Comparison of ENCODE assay signal across 9 cellular contexts in the genomic region with DNA sequence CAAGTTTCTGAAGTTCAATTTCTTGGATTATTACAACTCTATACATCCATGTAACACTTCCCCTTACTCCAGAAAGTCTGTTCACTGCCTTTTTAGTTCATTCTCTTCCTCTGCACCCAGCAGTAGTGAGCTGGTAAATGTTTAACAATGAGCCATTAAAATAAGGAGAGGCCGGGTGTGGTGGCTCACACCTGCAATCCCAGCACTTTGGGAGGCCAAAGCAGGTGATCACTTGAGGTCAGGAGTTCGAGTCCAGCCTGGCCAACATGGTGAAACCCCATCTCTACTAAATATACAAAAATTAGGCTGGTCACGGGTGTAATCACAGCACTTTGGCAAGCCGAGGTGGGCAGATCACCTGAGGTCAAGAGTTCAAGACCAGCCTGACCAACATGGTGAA. TPM values are rescaled to one million over a fixed set of nuclear protein-coding genes. Genes with fewer than 3 reads are reported as not detected.
DNase-seq lines count a peak whose midpoint lies in the region; ATAC-seq and TF ChIP-seq lines count a peak whose summit lies in the region.
"Not testable (repeated sequence)": the region's sequence is repeated elsewhere in the genome, so short reads cannot be mapped to it uniquely, and the experiment has no call there.
"Had no signal": no experiment of that assay in that cellular context is flagged by ENCODE, and none has a peak within 500 bp of the region (broad histone marks: within the 10 kb centered on the region; RNA-seq: fewer than 3 reads in every experiment).

No MANE protein-coding gene starts in this region.

- H3K4me1 Mint-ChIP-seq in activated T-helper 17 cell treated with anti-CD3 and anti-CD28 coated beads, Interleukin-2, amount 50 U/mL, for 72 hours: peaks cover 13% of the 10 kb centered on the region
- H3K4me1 Mint-ChIP-seq in nephron (peaks cover 18% of the 10 kb centered on the region), neural progenitor cell (peaks cover 18% of the 10 kb centered on the region)

- not testable (repeated sequence) for H3K9me3 ChIP-seq in HEK293 (ENCODE audit: control insufficient read depth, insufficient read depth, low read depth, low read length); mucosa of descending colon; neural progenitor cell (ENCODE audit: low read depth); transverse colon

- H2AFZ ChIP-seq in neural progenitor cell (replicated peaks): not testable (repeated sequence)

- peaks cover 14% of the 10 kb centered on the region for H3K79me2 ChIP-seq in neural progenitor cell (ENCODE audit: low read depth)

- not testable (repeated sequence) for TF ChIP-seq CTCF in HEK293 (tag by site-specific recombination; IDR thresholded peaks at IDR 0.05); mucosa of descending colon (IDR thresholded peaks at IDR 0.05); nephron (IDR thresholded peaks at IDR 0.05; ENCODE audit: unreplicated experiment in 3 of 3); neural progenitor cell (IDR thresholded peaks at IDR 0.05); transverse colon (IDR thresholded peaks at IDR 0.05)

- DNase-seq in left colon; neural progenitor cell (ENCODE audit: low spot score): not testable (repeated sequence)
- peak in 1 of 3 donors; percentile 61 for DNase-seq in mucosa of descending colon
- DNase-seq in transverse colon: peak; percentile 51

- not testable (repeated sequence) for TF ChIP-seq POLR2A in transverse colon (IDR thresholded peaks at IDR 0.05)

- not testable (repeated sequence) for H3K27me3 Mint-ChIP-seq in activated T-helper 17 cell treated with anti-CD3 and anti-CD28 coated beads, Interleukin-2, amount 50 U/mL, for 72 hours; nephron (ENCODE audit: low read depth); neural progenitor cell (ENCODE audit: insufficient read depth, low read depth)

- in situ Hi-C loops in transverse colon (cut with MboI; ENCODE audit: low pct_ligation_motif_present in 1 of 4, low pct_unique_long_range_greater_than_20kb in 1 of 4, low sequenced_read_pairs in 3 of 4): loop anchor here in 1 of 4 donors (25.0 kb wide), 1 partner anchor 140 kb away; the partner anchor contains the start of gene EEF2

- H3F3A ChIP-seq in neural progenitor cell (ENCODE audit: low read depth): not testable (repeated sequence)

- not testable (repeated sequence) for H3K9me3 Mint-ChIP-seq in activated T-helper 17 cell treated with anti-CD3 and anti-CD28 coated beads, Interleukin-2, amount 50 U/mL, for 72 hours; nephron; neural progenitor cell

- not testable (repeated sequence) for H3K4me3 ChIP-seq in HEK293 (ENCODE audit: low read depth, low read length); mucosa of descending colon; neural progenitor cell; transverse colon

- H3K4me2 ChIP-seq in neural progenitor cell: not testable (repeated sequence)

- intact Hi-C loops in left colon (cut with DNase I, micrococcal nuclease); mucosa of descending colon (cut with DNase I, micrococcal nuclease); transverse colon (cut with DNase I; ENCODE audit: low total_unique reads): not testable (repeated sequence)

- H3K27ac ChIP-seq in HEK293 (ENCODE audit: extremely low read depth, low read depth, low read length); neural progenitor cell: not testable (repeated sequence)
- peak overlapping the region; percentile 54 to 75 (median 66) for H3K27ac ChIP-seq in transverse colon

- CTCF ChIA-PET in HEK293 (lab: Yijun Ruan, JAX): interaction anchor here (5.2 kb wide), 1 partner anchor 13 kb away, joined by 47 read pairs; no protein-coding TSS in a partner anchor

- peak overlapping the region; percentile 41 for H3K27ac Mint-ChIP-seq in activated T-helper 17 cell treated with anti-CD3 and anti-CD28 coated beads, Interleukin-2, amount 50 U/mL, for 72 hours
- H3K27ac Mint-ChIP-seq in nephron: not testable (repeated sequence)
- peak overlapping the region; percentile 42 for H3K27ac Mint-ChIP-seq in neural progenitor cell

- not testable (repeated sequence) for TF ChIP-seq EP300 in transverse colon (IDR thresholded peaks at IDR 0.05; ENCODE audit: low read depth)

- not testable (repeated sequence) for H3K36me3 ChIP-seq in HEK293 (ENCODE audit: control insufficient read depth in 2 of 2, insufficient read depth in 1 of 2, low read length in 2 of 2); mucosa of descending colon (ENCODE audit: low read depth); neural progenitor cell; transverse colon

- 50 to 52% methylated on average over 1 to 4 of the region's 4 CpGs for WGBS in transverse colon (ENCODE audit: low coverage in 1 of 2), 2 donors

- not testable (repeated sequence) for H3K27me3 ChIP-seq in neural progenitor cell, transverse colon

- H3K9ac ChIP-seq in neural progenitor cell: not testable (repeated sequence)

- POLR2A ChIA-PET in HEK293 (lab: Yijun Ruan, JAX): not testable (repeated sequence)

- H3K4me1 ChIP-seq in HEK293 (ENCODE audit: control insufficient read depth, insufficient read depth, low read length): not testable (repeated sequence)
- H3K4me1 ChIP-seq in mucosa of descending colon (ENCODE audit: low read depth) (peaks cover 47% of the 10 kb centered on the region), neural progenitor cell (peaks cover 10% of the 10 kb centered on the region), transverse colon (peaks cover 13 to 45% (median 34%) of the 10 kb centered on the region in 4 donors)

- ATAC-seq in activated T-helper 17 cell treated with anti-CD3 and anti-CD28 coated beads, Interleukin-2, amount 50 U/mL, for 72 hours (replicated peaks): not testable (repeated sequence)
- ATAC-seq in left colon (peak; percentile 30), mucosa of descending colon (peak; percentile 16)

- H3K36me3 Mint-ChIP-seq in activated T-helper 17 cell treated with anti-CD3 and anti-CD28 coated beads, Interleukin-2, amount 50 U/mL, for 72 hours (ENCODE audit: low read depth); nephron (ENCODE audit: low read depth); neural progenitor cell: not testable (repeated sequence)

- H3K4me3 Mint-ChIP-seq in activated T-helper 17 cell treated with anti-CD3 and anti-CD28 coated beads, Interleukin-2, amount 50 U/mL, for 72 hours; neural progenitor cell: not testable (repeated sequence)
- H3K4me3 Mint-ChIP-seq in nephron: peak overlapping the region; percentile 32 to 73 (median 46)

- not testable (repeated sequence) for H4K20me1 ChIP-seq in neural progenitor cell (ENCODE audit: low read depth)

TF ChIP-seq in HEK293, 187 proteins besides CTCF, POLR2A, EP300 and RAD21:
- 0 out of 2 replicates have a peak, but pooled peaks have one; percentile 24 for TF ChIP-seq BCL11B (tag by site-specific recombination; IDR thresholded peaks at IDR 0.05; ENCODE audit: low read depth)

RNA-seq across cellular contexts. Expression of gene MAP2K2, which starts 3.4 kb away (rescaled TPM):
- total RNA-seq in activated T-helper 17 cell treated with anti-CD3 and anti-CD28 coated beads, Interleukin-2, amount 50 U/mL, for 72 hours: 100 to 1,000 TPM; 143 to 155 TPM
- total RNA-seq in left colon (100 to 1,000 TPM; 208 to 229 TPM), mucosa of descending colon (100 to 1,000 TPM; 173 to 221 (median 192) TPM), neural progenitor cell (ENCODE audit: low replicate concordance) (69.7 and 176 TPM in 2 replicates), transverse colon (100 to 1,000 TPM; 136 to 199 (median 195) TPM)

RNA-seq across cellular contexts. Expression of gene CREB3L3, which starts 26.1 kb away (rescaled TPM):
- total RNA-seq in activated T-helper 17 cell treated with anti-CD3 and anti-CD28 coated beads, Interleukin-2, amount 50 U/mL, for 72 hours: 1 to 10 TPM in 1 of 2 donors, not detected in 1; 1.1 TPM
- total RNA-seq in left colon (1 to 10 TPM; 6.7 to 7.0 TPM), mucosa of descending colon (1 to 10 TPM; 2.4 to 5.1 (median 3.4) TPM), neural progenitor cell (ENCODE audit: low replicate concordance) (0.06 TPM in 1 of 2 replicates, not detected in the other), transverse colon (10 to 100 TPM in 1 of 4 donors, 1 to 10 TPM in 2, not detected in 1; 1.1 to 16.4 (median 2.3) TPM)
- total RNA-seq: B cell; CD8-positive, alpha-beta T cell had no signal

RNA-seq across cellular contexts. Expression of gene SIRT6, which starts 55.0 kb away (rescaled TPM):
- 10 to 100 TPM; 37.9 to 38.9 TPM for total RNA-seq in activated T-helper 17 cell treated with anti-CD3 and anti-CD28 coated beads, Interleukin-2, amount 50 U/mL, for 72 hours
- total RNA-seq in left colon (100 to 1,000 TPM in 1 of 2 donors, 10 to 100 TPM in 1; 96.1 to 149 TPM), mucosa of descending colon (100 to 1,000 TPM in 2 of 3 donors, 10 to 100 TPM in 1; 60.9 to 138 (median 118) TPM), neural progenitor cell (ENCODE audit: low replicate concordance) (20.1 and 27.6 TPM in 2 replicates), transverse colon (100 to 1,000 TPM; 141 to 215 (median 194) TPM)

RNA-seq across cellular contexts. Expression of gene ANKRD24, which starts 55.2 kb away (rescaled TPM):
- 1 to 10 TPM; 1.2 to 2.5 TPM for total RNA-seq in activated T-helper 17 cell treated with anti-CD3 and anti-CD28 coated beads, Interleukin-2, amount 50 U/mL, for 72 hours
- total RNA-seq in left colon (1 to 10 TPM; 1.0 to 1.1 TPM), mucosa of descending colon (1 to 10 TPM in 2 of 3 donors, under 1 TPM in 1; 0.95 to 2.7 (median 1.3) TPM), neural progenitor cell (ENCODE audit: low replicate concordance) (0.15 and 2.3 TPM in 2 replicates), transverse colon (1 to 10 TPM; 1.2 to 6.4 (median 2.1) TPM)
